1 cellular context compared by ENCODE assay signal in the genomic region with DNA sequence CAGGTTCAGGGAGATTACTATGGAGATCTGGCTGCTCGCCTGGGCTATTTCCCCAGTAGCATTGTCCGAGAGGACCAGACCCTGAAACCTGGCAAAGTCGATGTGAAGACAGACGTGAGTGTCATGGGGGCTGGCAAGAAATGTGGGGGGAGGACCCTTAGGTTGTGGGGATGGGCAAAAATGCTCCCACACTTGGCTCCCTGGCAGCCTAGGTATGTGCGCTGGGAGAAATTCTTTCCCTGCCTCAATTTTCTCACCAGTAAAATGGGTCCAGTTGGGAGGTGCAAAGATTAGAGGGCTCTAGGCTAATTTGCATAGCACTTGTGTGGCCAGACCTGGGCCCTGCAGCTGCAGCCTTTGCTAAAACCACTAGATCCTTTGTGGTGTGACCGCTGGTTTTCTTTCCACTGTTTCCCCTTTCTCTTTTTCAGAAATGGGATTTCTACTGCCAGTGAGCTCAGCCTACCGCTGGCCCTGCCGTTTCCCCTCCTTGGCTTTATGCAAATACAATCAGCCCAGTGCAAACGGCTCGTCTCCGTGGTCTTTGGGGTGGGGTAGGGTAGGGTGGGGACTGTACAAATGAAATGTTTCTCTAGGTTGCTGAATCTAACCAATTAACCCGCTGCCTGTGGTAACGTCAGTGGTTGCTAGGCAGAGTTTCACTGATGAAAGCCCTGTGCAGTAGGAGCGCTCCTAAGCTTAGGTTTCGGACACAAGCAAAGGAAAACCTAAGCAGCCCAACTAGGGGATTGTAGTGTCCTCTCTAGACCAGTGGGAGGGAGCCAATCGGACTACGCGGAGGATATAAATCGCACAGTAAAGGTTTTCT.
TF ChIP-seq lines count a peak whose summit lies in the region.

No MANE protein-coding gene starts in this region.

TF ChIP-seq in GM12878, 131 proteins besides CTCF, POLR2A, EP300 and RAD21 (continued from another document and continues in another):
- TF ChIP-seq, protein P1, sequence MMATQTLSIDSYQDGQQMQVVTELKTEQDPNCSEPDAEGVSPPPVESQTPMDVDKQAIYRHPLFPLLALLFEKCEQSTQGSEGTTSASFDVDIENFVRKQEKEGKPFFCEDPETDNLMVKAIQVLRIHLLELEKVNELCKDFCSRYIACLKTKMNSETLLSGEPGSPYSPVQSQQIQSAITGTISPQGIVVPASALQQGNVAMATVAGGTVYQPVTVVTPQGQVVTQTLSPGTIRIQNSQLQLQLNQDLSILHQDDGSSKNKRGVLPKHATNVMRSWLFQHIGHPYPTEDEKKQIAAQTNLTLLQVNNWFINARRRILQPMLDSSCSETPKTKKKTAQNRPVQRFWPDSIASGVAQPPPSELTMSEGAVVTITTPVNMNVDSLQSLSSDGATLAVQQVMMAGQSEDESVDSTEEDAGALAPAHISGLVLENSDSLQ (IDR thresholded peaks at IDR 0.05), result peak; percentile 29
- no peak for TF ChIP-seq ZSCAN29 (IDR thresholded peaks at IDR 0.05)
- TF ChIP-seq NR2C2 (IDR thresholded peaks at IDR 0.05; ENCODE audit: borderline replicate concordance, control insufficient read depth, insufficient read length, low read depth), result no peak
- peak; percentile 71 for TF ChIP-seq ATF7 (IDR thresholded peaks at IDR 0.05; ENCODE audit: low read depth)
- TF ChIP-seq BACH1 (IDR thresholded peaks at IDR 0.05; ENCODE audit: borderline replicate concordance), result peak; percentile 64; the same call in 1 of the 2 replicates
- TF ChIP-seq CHD4 (IDR thresholded peaks at IDR 0.05), result peak; percentile 73; the same call in 1 of the 2 replicates
- TF ChIP-seq EED (IDR thresholded peaks at IDR 0.05; ENCODE audit: low read depth), result peak; percentile 100
- TF ChIP-seq MXI1 (IDR thresholded peaks at IDR 0.05; ENCODE audit: low read depth, low read length), result peak; percentile 45
- no peak for TF ChIP-seq HCFC1 (IDR thresholded peaks at IDR 0.05; ENCODE audit: low read length)
- peak; percentile 100 for TF ChIP-seq SMARCA5 (IDR thresholded peaks at IDR 0.05)
- TF ChIP-seq SREBF2 (IDR thresholded peaks at IDR 0.05; ENCODE audit: low read length), result no peak
- TF ChIP-seq, protein P2, sequence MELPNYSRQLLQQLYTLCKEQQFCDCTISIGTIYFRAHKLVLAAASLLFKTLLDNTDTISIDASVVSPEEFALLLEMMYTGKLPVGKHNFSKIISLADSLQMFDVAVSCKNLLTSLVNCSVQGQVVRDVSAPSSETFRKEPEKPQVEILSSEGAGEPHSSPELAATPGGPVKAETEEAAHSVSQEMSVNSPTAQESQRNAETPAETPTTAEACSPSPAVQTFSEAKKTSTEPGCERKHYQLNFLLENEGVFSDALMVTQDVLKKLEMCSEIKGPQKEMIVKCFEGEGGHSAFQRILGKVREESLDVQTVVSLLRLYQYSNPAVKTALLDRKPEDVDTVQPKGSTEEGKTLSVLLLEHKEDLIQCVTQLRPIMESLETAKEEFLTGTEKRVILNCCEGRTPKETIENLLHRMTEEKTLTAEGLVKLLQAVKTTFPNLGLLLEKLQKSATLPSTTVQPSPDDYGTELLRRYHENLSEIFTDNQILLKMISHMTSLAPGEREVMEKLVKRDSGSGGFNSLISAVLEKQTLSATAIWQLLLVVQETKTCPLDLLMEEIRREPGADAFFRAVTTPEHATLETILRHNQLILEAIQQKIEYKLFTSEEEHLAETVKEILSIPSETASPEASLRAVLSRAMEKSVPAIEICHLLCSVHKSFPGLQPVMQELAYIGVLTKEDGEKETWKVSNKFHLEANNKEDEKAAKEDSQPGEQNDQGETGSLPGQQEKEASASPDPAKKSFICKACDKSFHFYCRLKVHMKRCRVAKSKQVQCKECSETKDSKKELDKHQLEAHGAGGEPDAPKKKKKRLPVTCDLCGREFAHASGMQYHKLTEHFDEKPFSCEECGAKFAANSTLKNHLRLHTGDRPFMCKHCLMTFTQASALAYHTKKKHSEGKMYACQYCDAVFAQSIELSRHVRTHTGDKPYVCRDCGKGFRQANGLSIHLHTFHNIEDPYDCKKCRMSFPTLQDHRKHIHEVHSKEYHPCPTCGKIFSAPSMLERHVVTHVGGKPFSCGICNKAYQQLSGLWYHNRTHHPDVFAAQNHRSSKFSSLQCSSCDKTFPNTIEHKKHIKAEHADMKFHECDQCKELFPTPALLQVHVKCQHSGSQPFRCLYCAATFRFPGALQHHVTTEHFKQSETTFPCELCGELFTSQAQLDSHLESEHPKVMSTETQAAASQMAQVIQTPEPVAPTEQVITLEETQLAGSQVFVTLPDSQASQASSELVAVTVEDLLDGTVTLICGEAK (IDR thresholded peaks at IDR 0.05; ENCODE audit: borderline replicate concordance), result peak; percentile 59; the same call in 1 of the 2 replicates
- TF ChIP-seq TBL1XR1 (IDR thresholded peaks at IDR 0.05; ENCODE audit: low read depth, low read length), result peak; percentile 90
- peak in 1 of 2 experiments; percentile 83; a peak in 2 of 4 replicates for TF ChIP-seq ETV6 (conservative IDR thresholded peaks at IDR 0.05 in 1 of 2, IDR thresholded peaks at IDR 0.05 in 1 of 2; ENCODE audit: borderline replicate concordance in 1 of 2, low read depth in 1 of 2)
- TF ChIP-seq RCOR1 (conservative IDR thresholded peaks at IDR 0.05; ENCODE audit: low read depth, low read length), result peak; percentile 98
- TF ChIP-seq ASH2L (IDR thresholded peaks at IDR 0.05; ENCODE audit: borderline replicate concordance, low read depth), result 0 out of 2 replicates have a peak, but pooled peaks have one; percentile 24
- TF ChIP-seq TCF3 (IDR thresholded peaks at IDR 0.05; ENCODE audit: borderline replicate concordance, insufficient read depth, low read depth, low read length), result peak; percentile 94
- TF ChIP-seq, protein P3, sequence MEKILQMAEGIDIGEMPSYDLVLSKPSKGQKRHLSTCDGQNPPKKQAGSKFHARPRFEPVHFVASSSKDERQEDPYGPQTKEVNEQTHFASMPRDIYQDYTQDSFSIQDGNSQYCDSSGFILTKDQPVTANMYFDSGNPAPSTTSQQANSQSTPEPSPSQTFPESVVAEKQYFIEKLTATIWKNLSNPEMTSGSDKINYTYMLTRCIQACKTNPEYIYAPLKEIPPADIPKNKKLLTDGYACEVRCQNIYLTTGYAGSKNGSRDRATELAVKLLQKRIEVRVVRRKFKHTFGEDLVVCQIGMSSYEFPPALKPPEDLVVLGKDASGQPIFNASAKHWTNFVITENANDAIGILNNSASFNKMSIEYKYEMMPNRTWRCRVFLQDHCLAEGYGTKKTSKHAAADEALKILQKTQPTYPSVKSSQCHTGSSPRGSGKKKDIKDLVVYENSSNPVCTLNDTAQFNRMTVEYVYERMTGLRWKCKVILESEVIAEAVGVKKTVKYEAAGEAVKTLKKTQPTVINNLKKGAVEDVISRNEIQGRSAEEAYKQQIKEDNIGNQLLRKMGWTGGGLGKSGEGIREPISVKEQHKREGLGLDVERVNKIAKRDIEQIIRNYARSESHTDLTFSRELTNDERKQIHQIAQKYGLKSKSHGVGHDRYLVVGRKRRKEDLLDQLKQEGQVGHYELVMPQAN (conservative IDR thresholded peaks at IDR 0.05), result peak; percentile 93
- peak; percentile 88 to 91 for TF ChIP-seq BHLHE40 (IDR thresholded peaks at IDR 0.05; ENCODE audit: borderline replicate concordance in 1 of 2, low read depth in 2 of 2, low read length in 1 of 2)
- TF ChIP-seq SP1 (IDR thresholded peaks at IDR 0.05; ENCODE audit: low read depth, low read length), result peak; percentile 64
- TF ChIP-seq TAF1 (IDR thresholded peaks at IDR 0.05; ENCODE audit: borderline replicate concordance, low read depth, low read length), result peak; percentile 38; the same call in 1 of the 2 replicates
- TF ChIP-seq, protein P4, sequence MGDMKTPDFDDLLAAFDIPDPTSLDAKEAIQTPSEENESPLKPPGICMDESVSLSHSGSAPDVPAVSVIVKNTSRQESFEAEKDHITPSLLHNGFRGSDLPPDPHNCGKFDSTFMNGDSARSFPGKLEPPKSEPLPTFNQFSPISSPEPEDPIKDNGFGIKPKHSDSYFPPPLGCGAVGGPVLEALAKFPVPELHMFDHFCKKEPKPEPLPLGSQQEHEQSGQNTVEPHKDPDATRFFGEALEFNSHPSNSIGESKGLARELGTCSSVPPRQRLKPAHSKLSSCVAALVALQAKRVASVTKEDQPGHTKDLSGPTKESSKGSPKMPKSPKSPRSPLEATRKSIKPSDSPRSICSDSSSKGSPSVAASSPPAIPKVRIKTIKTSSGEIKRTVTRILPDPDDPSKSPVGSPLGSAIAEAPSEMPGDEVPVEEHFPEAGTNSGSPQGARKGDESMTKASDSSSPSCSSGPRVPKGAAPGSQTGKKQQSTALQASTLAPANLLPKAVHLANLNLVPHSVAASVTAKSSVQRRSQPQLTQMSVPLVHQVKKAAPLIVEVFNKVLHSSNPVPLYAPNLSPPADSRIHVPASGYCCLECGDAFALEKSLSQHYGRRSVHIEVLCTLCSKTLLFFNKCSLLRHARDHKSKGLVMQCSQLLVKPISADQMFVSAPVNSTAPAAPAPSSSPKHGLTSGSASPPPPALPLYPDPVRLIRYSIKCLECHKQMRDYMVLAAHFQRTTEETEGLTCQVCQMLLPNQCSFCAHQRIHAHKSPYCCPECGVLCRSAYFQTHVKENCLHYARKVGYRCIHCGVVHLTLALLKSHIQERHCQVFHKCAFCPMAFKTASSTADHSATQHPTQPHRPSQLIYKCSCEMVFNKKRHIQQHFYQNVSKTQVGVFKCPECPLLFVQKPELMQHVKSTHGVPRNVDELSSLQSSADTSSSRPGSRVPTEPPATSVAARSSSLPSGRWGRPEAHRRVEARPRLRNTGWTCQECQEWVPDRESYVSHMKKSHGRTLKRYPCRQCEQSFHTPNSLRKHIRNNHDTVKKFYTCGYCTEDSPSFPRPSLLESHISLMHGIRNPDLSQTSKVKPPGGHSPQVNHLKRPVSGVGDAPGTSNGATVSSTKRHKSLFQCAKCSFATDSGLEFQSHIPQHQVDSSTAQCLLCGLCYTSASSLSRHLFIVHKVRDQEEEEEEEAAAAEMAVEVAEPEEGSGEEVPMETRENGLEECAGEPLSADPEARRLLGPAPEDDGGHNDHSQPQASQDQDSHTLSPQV (IDR thresholded peaks at IDR 0.05), result no peak
- TF ChIP-seq PAX5 (IDR thresholded peaks at IDR 0.05; ENCODE audit: borderline replicate concordance, low read depth, low read length), result peak; percentile 92
- no peak for TF ChIP-seq ZNF274 (IDR thresholded peaks at IDR 0.05; ENCODE audit: insufficient read depth, insufficient read length)
- TF ChIP-seq CREM (IDR thresholded peaks at IDR 0.05; ENCODE audit: low read depth), result peak; percentile 97
- TF ChIP-seq PML (IDR thresholded peaks at IDR 0.05; ENCODE audit: low read length), result peak; percentile 84
- TF ChIP-seq YY1 (IDR thresholded peaks at IDR 0.05; ENCODE audit: low read depth, low read length), result peak; percentile 33; the same call in 1 of the 2 replicates
- peak; percentile 48; the same call in 1 of the 2 replicates for TF ChIP-seq RAD51 (IDR thresholded peaks at IDR 0.05)
- peak; percentile 51; the same call in 1 of the 2 replicates for TF ChIP-seq NFYA (IDR thresholded peaks at IDR 0.05; ENCODE audit: borderline replicate concordance, low read depth, low read length)
- TF ChIP-seq, protein P5, sequence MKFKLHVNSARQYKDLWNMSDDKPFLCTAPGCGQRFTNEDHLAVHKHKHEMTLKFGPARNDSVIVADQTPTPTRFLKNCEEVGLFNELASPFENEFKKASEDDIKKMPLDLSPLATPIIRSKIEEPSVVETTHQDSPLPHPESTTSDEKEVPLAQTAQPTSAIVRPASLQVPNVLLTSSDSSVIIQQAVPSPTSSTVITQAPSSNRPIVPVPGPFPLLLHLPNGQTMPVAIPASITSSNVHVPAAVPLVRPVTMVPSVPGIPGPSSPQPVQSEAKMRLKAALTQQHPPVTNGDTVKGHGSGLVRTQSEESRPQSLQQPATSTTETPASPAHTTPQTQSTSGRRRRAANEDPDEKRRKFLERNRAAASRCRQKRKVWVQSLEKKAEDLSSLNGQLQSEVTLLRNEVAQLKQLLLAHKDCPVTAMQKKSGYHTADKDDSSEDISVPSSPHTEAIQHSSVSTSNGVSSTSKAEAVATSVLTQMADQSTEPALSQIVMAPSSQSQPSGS (IDR thresholded peaks at IDR 0.05; ENCODE audit: low read length), result peak; percentile 94
- TF ChIP-seq CEBPB (IDR thresholded peaks at IDR 0.05; ENCODE audit: borderline replicate concordance in 1 of 2, low read depth in 2 of 2, low read length in 2 of 2), result peak in 1 of 2 experiments; percentile 80; a peak in 1 of 4 replicates
- no peak for TF ChIP-seq EGR1 (IDR thresholded peaks at IDR 0.05; ENCODE audit: borderline replicate concordance in 1 of 2, low read depth in 2 of 2, low read length in 2 of 2)
- TF ChIP-seq RB1 (IDR thresholded peaks at IDR 0.05; ENCODE audit: borderline replicate concordance), result peak; percentile 63; the same call in 1 of the 2 replicates
- peak; percentile 65 for TF ChIP-seq MEF2A (IDR thresholded peaks at IDR 0.05; ENCODE audit: insufficient read depth, low read depth, low read length)
- no peak for TF ChIP-seq SRF (IDR thresholded peaks at IDR 0.05; ENCODE audit: low read depth in 2 of 2, low read length in 2 of 2)
- peak; percentile 91 for TF ChIP-seq MTA2 (IDR thresholded peaks at IDR 0.05; ENCODE audit: low read depth)
- peak; percentile 97 for TF ChIP-seq CREB1 (IDR thresholded peaks at IDR 0.05; ENCODE audit: low read depth)
- TF ChIP-seq MYC (IDR thresholded peaks at IDR 0.05; ENCODE audit: insufficient read depth, insufficient read length, insufficient replicate concordance, low read length, severe bottlenecking), result no peak
- no peak for TF ChIP-seq PAX8 (IDR thresholded peaks at IDR 0.05)
- TF ChIP-seq LARP7 (IDR thresholded peaks at IDR 0.05), result peak; percentile 90
- no peak for TF ChIP-seq SUPT20H (IDR thresholded peaks at IDR 0.05; ENCODE audit: borderline replicate concordance, control insufficient read depth, low read depth, low read length)
- no peak for TF ChIP-seq SIX5 (IDR thresholded peaks at IDR 0.05; ENCODE audit: low read depth, low read length, severe bottlenecking)
- peak; percentile 73; the same call in 1 of the 2 replicates for TF ChIP-seq CBX5 (IDR thresholded peaks at IDR 0.05; ENCODE audit: low read depth)
- TF ChIP-seq POLR2AphosphoS5 (IDR thresholded peaks at IDR 0.05; ENCODE audit: low read length), result no peak
- TF ChIP-seq FOXM1 (IDR thresholded peaks at IDR 0.05; ENCODE audit: low read depth, low read length), result peak; percentile 76; the same call in 1 of the 2 replicates
- TF ChIP-seq SIN3A (IDR thresholded peaks at IDR 0.05; ENCODE audit: low read depth, low read length), result no peak
- TF ChIP-seq, protein P6, sequence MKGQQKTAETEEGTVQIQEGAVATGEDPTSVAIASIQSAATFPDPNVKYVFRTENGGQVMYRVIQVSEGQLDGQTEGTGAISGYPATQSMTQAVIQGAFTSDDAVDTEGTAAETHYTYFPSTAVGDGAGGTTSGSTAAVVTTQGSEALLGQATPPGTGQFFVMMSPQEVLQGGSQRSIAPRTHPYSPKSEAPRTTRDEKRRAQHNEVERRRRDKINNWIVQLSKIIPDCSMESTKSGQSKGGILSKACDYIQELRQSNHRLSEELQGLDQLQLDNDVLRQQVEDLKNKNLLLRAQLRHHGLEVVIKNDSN (IDR thresholded peaks at IDR 0.05; ENCODE audit: borderline replicate concordance, extremely low read length, insufficient read depth, low read depth, low read length), result no peak
- no peak for TF ChIP-seq KAT2A (conservative IDR thresholded peaks at IDR 0.05; ENCODE audit: control insufficient read depth, low read depth, low read length)
- TF ChIP-seq SPI1 (IDR thresholded peaks at IDR 0.05; ENCODE audit: borderline replicate concordance, insufficient read depth, low read depth, low read length), result peak; percentile 51; the same call in 1 of the 2 replicates
- no peak for TF ChIP-seq POLR2AphosphoS2 (IDR thresholded peaks at IDR 0.05; ENCODE audit: low read depth, low read length)
